ENCODE assay signal across 17 cellular contexts in genomic region chr1:234537236-234537635, GRCh38. TPM values are rescaled to one million over a fixed set of nuclear protein-coding genes. Genes with fewer than 3 reads are reported as not detected.
DNase-seq lines count a peak whose midpoint lies in the region; ATAC-seq and TF ChIP-seq lines count a peak whose summit lies in the region.
"Had no signal": no experiment of that assay in that cellular context is flagged by ENCODE, and none has a peak within 500 bp of the region (broad histone marks: within the 10 kb centered on the region; RNA-seq: fewer than 3 reads in every experiment).

No MANE protein-coding gene starts in this region.

- POLR2A ChIA-PET in Caco-2 (lab: Charles Lee): no interaction called here

- no TSS peak for BruUV-seq in Caco-2 (replicated peaks; lab: Mats Ljungman, UMichigan)

- intact Hi-C loops in Caco-2 (cut with micrococcal nuclease; ENCODE audit: unreplicated experiment) (no loop called here), colonic mucosa (cut with DNase I) (no loop called here)

- no peaks in the 10 kb centered on the region for H3K36me3 Mint-ChIP-seq in Caco-2 (ENCODE audit: insufficient read depth, unreplicated experiment)

- H3K9ac ChIP-seq in colonic mucosa (ENCODE audit: low read depth in 2 of 2, low read length in 2 of 2): peak overlapping the region in 1 of 2 donors; percentile 22
- H3K9ac ChIP-seq in stomach smooth muscle (ENCODE audit: low read length in 2 of 2): peak overlapping the region; percentile 61 to 89
- H3K9ac ChIP-seq: SK-N-SH had no signal

- H3K4me3 ChIP-seq in Caco-2 (ENCODE audit: low read depth, low read length): no peak overlapping the region
- no peak overlapping the region for H3K4me3 ChIP-seq in colonic mucosa
- no peak overlapping the region for H3K4me3 ChIP-seq in lung
- H3K4me3 ChIP-seq in stomach smooth muscle (ENCODE audit: low read length in 2 of 2): no peak overlapping the region
- H3K4me3 ChIP-seq: adrenal gland, left lung had no signal

- no peak overlapping the region for H3K4me3 Mint-ChIP-seq in Caco-2 (ENCODE audit: unreplicated experiment)
- H3K4me3 Mint-ChIP-seq: activated CD4-positive, alpha-beta T cell treated with anti-CD3 and anti-CD28 coated beads, Interleukin-2, amount 10 ng/mL, durations not matched to agents 7 days and 5 days; activated T-cell treated with anti-CD3 and anti-CD28 coated beads, Interleukin-2, amount 50 U/mL, for 24 hours had no signal

- ATAC-seq in lung (ENCODE audit: insufficient read depth, low FRiP score) (no peak), GM19452 (IDR thresholded peaks at IDR 0.05; ENCODE audit: unreplicated experiment) (no peak)
- ATAC-seq: left lung had no signal

- H3K27ac ChIP-seq in colonic mucosa (peak overlapping the region; percentile 55), lung (ENCODE audit: low read depth in 1 of 2, low read length in 1 of 2) (peak overlapping the region; percentile 32 to 96), stomach smooth muscle (ENCODE audit: low read length) (peak overlapping the region; percentile 100)
- H3K27ac ChIP-seq: neutrophil had no signal

- WGBS in lung, 2 donors: 81 to 86% methylated on average over 5 of the region's 5 CpGs

- H3K4me1 ChIP-seq in Caco-2: peaks cover 48% of the 10 kb centered on the region
- H3K4me1 ChIP-seq in colonic mucosa: peaks cover 30% of the 10 kb centered on the region
- H3K4me1 ChIP-seq in lung (ENCODE audit: control insufficient read depth in 2 of 2, insufficient read depth in 2 of 2, low read length in 2 of 2): peaks cover 8 to 44% of the 10 kb centered on the region in 2 donors
- H3K4me1 ChIP-seq in stomach smooth muscle (ENCODE audit: control insufficient read depth, insufficient read depth, low read length): peaks cover 100% of the 10 kb centered on the region

- peak overlapping the region; percentile 83 for H3K27ac Mint-ChIP-seq in Caco-2 (ENCODE audit: unreplicated experiment)
- H3K27ac Mint-ChIP-seq: activated CD4-positive, alpha-beta T cell treated with anti-CD3 and anti-CD28 coated beads, Interleukin-2, amount 10 ng/mL, durations not matched to agents 7 days and 5 days; activated T-cell treated with anti-CD3 and anti-CD28 coated beads, Interleukin-2, amount 50 U/mL, for 24 hours had no signal

- H3K4me1 Mint-ChIP-seq in Caco-2 (ENCODE audit: low read depth, unreplicated experiment): peaks cover 43% of the 10 kb centered on the region

- DNase-seq in Caco-2 (no peak), colonic mucosa (no peak), lung (ENCODE audit: low spot score) (no peak), NCI-H1048 (lab: John Stamatoyannopoulos, UW) (no peak), Ammon's horn (ENCODE audit: low spot score) (no peak), CD1c-positive myeloid dendritic cell (ENCODE audit: extremely low spot score) (no peak)
- DNase-seq: activated CD4-positive, alpha-beta T cell treated with anti-CD3 and anti-CD28 coated beads, Interleukin-2, amount 10 ng/mL, durations not matched to agents 7 days and 5 days; activated T-cell treated with anti-CD3 and anti-CD28 coated beads, Interleukin-2, amount 50 U/mL, for 24 hours; dermis blood vessel endothelial cell; left lung; NCI-H146; SK-N-SH; stimulated activated CD4-positive, alpha-beta T cell treated with anti-CD3 and anti-CD28 coated beads, Interleukin-12 subunit alpha, Interleukin-12 subunit beta, amount 100 ng/mL, for 4 hours had no signal

- no peaks in the 10 kb centered on the region for H3K9me3 Mint-ChIP-seq in Caco-2 (ENCODE audit: unreplicated experiment)
- H3K9me3 Mint-ChIP-seq: activated CD4-positive, alpha-beta T cell treated with anti-CD3 and anti-CD28 coated beads, Interleukin-2, amount 10 ng/mL, durations not matched to agents 7 days and 5 days; activated T-cell treated with anti-CD3 and anti-CD28 coated beads, Interleukin-2, amount 50 U/mL, for 24 hours had no signal

- H3K36me3 ChIP-seq in Caco-2 (ENCODE audit: control insufficient read depth, insufficient read depth, low read length): no peaks in the 10 kb centered on the region
- no peaks in the 10 kb centered on the region for H3K36me3 ChIP-seq in colonic mucosa
- H3K36me3 ChIP-seq in lung (ENCODE audit: control insufficient read depth in 2 of 2, insufficient read depth in 2 of 2, low read length in 2 of 2): no peaks in the 10 kb centered on the region
- no peaks in the 10 kb centered on the region for H3K36me3 ChIP-seq in stomach smooth muscle (ENCODE audit: control insufficient read depth in 2 of 2, insufficient read depth in 2 of 2, low read length in 2 of 2)
- H3K36me3 ChIP-seq: adrenal gland, left lung, neutrophil had no signal

- CTCF ChIA-PET in Caco-2 (lab: Charles Lee): interaction anchor here (0.9 to 2.5 kb wide), 2 partner anchors 29 to 38 kb away, joined by 3 to 16 read pairs; no protein-coding TSS in a partner anchor

- H3K9me3 ChIP-seq in Caco-2 (no peaks in the 10 kb centered on the region), colonic mucosa (no peaks in the 10 kb centered on the region), lung (ENCODE audit: control insufficient read depth in 2 of 2, insufficient read depth in 1 of 2, low read length in 1 of 2) (no peaks in the 10 kb centered on the region), stomach smooth muscle (ENCODE audit: control insufficient read depth in 2 of 2, low read length in 2 of 2) (no peaks in the 10 kb centered on the region)
- H3K9me3 ChIP-seq: adrenal gland, left lung, neutrophil, SK-N-SH had no signal

- TF ChIP-seq CTCF in Caco-2 (IDR thresholded peaks at IDR 0.05; ENCODE audit: insufficient read depth in 1 of 2, low read depth in 1 of 2, low read length in 1 of 2, severe bottlenecking in 1 of 2, unreplicated experiment in 1 of 2) (no peak), colonic mucosa (IDR thresholded peaks at IDR 0.05) (no peak), lung (IDR thresholded peaks at IDR 0.05; ENCODE audit: control extremely low read depth, extremely low read depth) (no peak)

- no peaks in the 10 kb centered on the region for H3K27me3 Mint-ChIP-seq in Caco-2 (ENCODE audit: insufficient read depth, unreplicated experiment)
- H3K27me3 Mint-ChIP-seq: activated CD4-positive, alpha-beta T cell treated with anti-CD3 and anti-CD28 coated beads, Interleukin-2, amount 10 ng/mL, durations not matched to agents 7 days and 5 days; activated T-cell treated with anti-CD3 and anti-CD28 coated beads, Interleukin-2, amount 50 U/mL, for 24 hours had no signal

- H3K27me3 ChIP-seq in Caco-2 (replicated peaks; ENCODE audit: control insufficient read depth, insufficient read depth, low read length) (no peaks in the 10 kb centered on the region), colonic mucosa (no peaks in the 10 kb centered on the region), lung (ENCODE audit: control insufficient read depth, insufficient read depth) (no peaks in the 10 kb centered on the region), stomach smooth muscle (ENCODE audit: control insufficient read depth in 1 of 2, insufficient read depth in 2 of 2, low read length in 2 of 2) (no peaks in the 10 kb centered on the region)
- H3K27me3 ChIP-seq: adrenal gland, left lung, neutrophil had no signal

RNA-seq across cellular contexts. Expression of gene TARBP1, which starts 58.3 kb away (rescaled TPM):
- total RNA-seq in Caco-2 (2022) (33.8 and 37.0 TPM in 2 replicates), colonic mucosa (10 to 100 TPM; 19.6 to 23.1 TPM), lung (10 to 100 TPM; 27.7 to 32.2 TPM)
- 10 to 100 TPM; 11.2 to 48.7 TPM for polyA plus RNA-seq in lung
